1 cellular context compared by ENCODE assay signal in the genomic region with DNA sequence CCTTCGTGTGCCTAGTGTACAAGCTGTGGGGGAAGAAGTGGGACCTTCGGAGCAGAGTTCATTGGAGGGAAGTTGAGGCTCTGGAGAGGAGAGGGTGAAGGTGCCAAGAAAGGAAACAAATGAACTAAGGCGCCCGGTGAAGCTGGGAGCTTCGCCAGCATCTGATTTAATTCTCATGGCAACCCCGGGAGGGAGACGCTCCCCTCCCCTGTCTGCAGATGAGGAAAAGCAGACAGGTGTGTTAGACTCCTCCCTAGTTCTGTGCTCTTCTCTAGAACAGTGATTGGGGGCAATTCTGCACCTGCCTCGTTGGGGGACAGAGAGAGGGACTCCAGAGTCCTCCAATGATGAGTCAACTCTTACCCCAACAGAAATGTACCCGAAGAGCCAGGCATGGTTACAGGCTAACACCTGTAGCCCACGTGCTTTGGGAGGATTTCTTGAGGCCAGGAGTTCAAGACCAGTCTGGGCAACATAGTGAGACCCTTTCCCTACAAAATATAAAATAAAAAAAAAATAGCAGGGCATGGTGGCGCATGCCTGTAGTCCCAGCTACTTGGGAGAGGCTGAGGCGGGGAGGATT.
TF ChIP-seq lines count a peak whose summit lies in the region.

No MANE protein-coding gene starts in this region.

TF ChIP-seq in IMR-90, 13 proteins besides CTCF, POLR2A, EP300 and RAD21:
- TF ChIP-seq FOS (IDR thresholded peaks at IDR 0.05; ENCODE audit: low read depth, low read length): no peak
- TF ChIP-seq, protein P1, sequence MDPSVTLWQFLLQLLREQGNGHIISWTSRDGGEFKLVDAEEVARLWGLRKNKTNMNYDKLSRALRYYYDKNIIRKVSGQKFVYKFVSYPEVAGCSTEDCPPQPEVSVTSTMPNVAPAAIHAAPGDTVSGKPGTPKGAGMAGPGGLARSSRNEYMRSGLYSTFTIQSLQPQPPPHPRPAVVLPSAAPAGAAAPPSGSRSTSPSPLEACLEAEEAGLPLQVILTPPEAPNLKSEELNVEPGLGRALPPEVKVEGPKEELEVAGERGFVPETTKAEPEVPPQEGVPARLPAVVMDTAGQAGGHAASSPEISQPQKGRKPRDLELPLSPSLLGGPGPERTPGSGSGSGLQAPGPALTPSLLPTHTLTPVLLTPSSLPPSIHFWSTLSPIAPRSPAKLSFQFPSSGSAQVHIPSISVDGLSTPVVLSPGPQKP (IDR thresholded peaks at IDR 0.05; ENCODE audit: borderline replicate concordance, low read depth, low read length): no peak
- TF ChIP-seq MAZ (IDR thresholded peaks at IDR 0.05; ENCODE audit: borderline replicate concordance, low read depth, low read length): no peak
- no peak for TF ChIP-seq SMC3 (IDR thresholded peaks at IDR 0.05; ENCODE audit: low read depth, low read length)
